Comparison of ENCODE assay signal across 8 cellular contexts in genomic region chr12:2959194-2959507, GRCh38. TPM values are rescaled to one million over a fixed set of nuclear protein-coding genes. Genes with fewer than 3 reads are reported as not detected.
DNase-seq lines count a peak whose midpoint lies in the region; ATAC-seq and TF ChIP-seq lines count a peak whose summit lies in the region.

Gene TEAD4 (plus strand): TSS chr12:2959397.

- H3K4me1 ChIP-seq in HEK293 (ENCODE audit: control insufficient read depth, insufficient read depth, low read length) = peaks cover 7% of the 10 kb centered on the region; the same call in 1 of the 2 replicates
- peaks cover 16% of the 10 kb centered on the region for H3K4me1 ChIP-seq in RWPE2 (ENCODE audit: insufficient read depth, poor library complexity, severe bottlenecking)
- H3K4me1 ChIP-seq in lower lobe of right lung = peaks cover 24% of the 10 kb centered on the region
- H3K4me1 ChIP-seq in tibial nerve = peaks cover 0 to 40% (median 7%) of the 10 kb centered on the region in 4 donors

- H3K4me3 ChIP-seq in HEK293 (ENCODE audit: low read depth, low read length) = peak within 1 kb of the TSS; percentile 58
- peak within 1 kb of the TSS; percentile 73 for H3K4me3 ChIP-seq in RWPE2 (ENCODE audit: severe bottlenecking)
- peak within 1 kb of the TSS; percentile 28 to 74 (median 55) for H3K4me3 ChIP-seq in dorsolateral prefrontal cortex
- H3K4me3 ChIP-seq in lower lobe of right lung = peak within 1 kb of the TSS; percentile 57
- H3K4me3 ChIP-seq in tibial nerve = peak within 1 kb of the TSS; percentile 48 to 70 (median 60)

- H3K27me3 Mint-ChIP-seq in CD4-positive, alpha-beta T cell = peaks cover 62% of the 10 kb centered on the region

- H3K27ac Mint-ChIP-seq in CD4-positive, alpha-beta T cell = no peak within 1 kb of the TSS

- DNase-seq in CD4-positive, alpha-beta T cell = no peak
- DNase-seq in RWPE2 (ENCODE audit: low spot score) (peak; percentile 93), dorsolateral prefrontal cortex (peak in 2 of 10 donors; percentile 17 to 29), lower lobe of right lung (peak; percentile 84), tibial nerve (ENCODE audit: low spot score in 2 of 2) (no peak), medulla oblongata (ENCODE audit: extremely low spot score) (no peak)
- DNase-seq in activated effector memory CD4-positive, alpha-beta T cell treated with anti-CD3 and anti-CD28 coated beads, Interleukin-2, amount 50 U/mL, for 16 hours = no peak

- no peaks in the 10 kb centered on the region for H3K9me3 Mint-ChIP-seq in CD4-positive, alpha-beta T cell

- peaks cover 16% of the 10 kb centered on the region for H3K4me1 Mint-ChIP-seq in CD4-positive, alpha-beta T cell (ENCODE audit: low read depth)

- H3K36me3 ChIP-seq in HEK293 (ENCODE audit: control insufficient read depth in 2 of 2, insufficient read depth in 1 of 2, low read length in 2 of 2) = no peaks in the 10 kb centered on the region
- 0 out of 2 replicates have a peak, but pooled peaks cover 5% of the 10 kb centered on the region for H3K36me3 ChIP-seq in RWPE2 (ENCODE audit: low read depth)
- no peaks in the 10 kb centered on the region for H3K36me3 ChIP-seq in lower lobe of right lung
- H3K36me3 ChIP-seq in tibial nerve = no peaks in the 10 kb centered on the region

- H3K9me3 ChIP-seq in CD4-positive, alpha-beta T cell (ENCODE audit: control insufficient read depth, low read length) = no peaks in the 10 kb centered on the region
- H3K9me3 ChIP-seq in HEK293 (ENCODE audit: control insufficient read depth, insufficient read depth, low read depth, low read length) (no peaks in the 10 kb centered on the region), RWPE2 (ENCODE audit: severe bottlenecking) (no peaks in the 10 kb centered on the region), lower lobe of right lung (no peaks in the 10 kb centered on the region), tibial nerve (no peaks in the 10 kb centered on the region)

- POLR2A ChIA-PET in CD4-positive, alpha-beta T cell (lab: Charles Lee) = no interaction called here
- POLR2A ChIA-PET in HEK293 (lab: Yijun Ruan, JAX) = interaction anchor here (0.8 to 1.2 kb wide), 5 partner anchors 9 to 81 kb away, joined by 3 to 4 read pairs (median 3); no protein-coding TSS in a partner anchor

- no peak for ATAC-seq in CD4-positive, alpha-beta T cell (ENCODE audit: poor library complexity)
- ATAC-seq in RWPE2 (ENCODE audit: low read depth) (peak; percentile 63), lower lobe of right lung (peak; percentile 82 to 86)

- TF ChIP-seq CTCF in CD4-positive, alpha-beta T cell (IDR thresholded peaks at IDR 0.05) = no peak
- no peak for TF ChIP-seq CTCF in HEK293 (tag by site-specific recombination; IDR thresholded peaks at IDR 0.05)
- TF ChIP-seq CTCF in RWPE2 (IDR thresholded peaks at IDR 0.05; ENCODE audit: poor library complexity, severe bottlenecking) = no peak
- TF ChIP-seq CTCF in dorsolateral prefrontal cortex (IDR thresholded peaks at IDR 0.05 in 54 of 56, conservative IDR thresholded peaks at IDR 0.05 in 2 of 56; ENCODE audit: low read depth in 1 of 56, partially characterized antibody in 56 of 56) = no peak
- TF ChIP-seq CTCF in lower lobe of right lung (IDR thresholded peaks at IDR 0.05) = no peak
- no peak for TF ChIP-seq CTCF in tibial nerve (IDR thresholded peaks at IDR 0.05)

- H3K4me3 Mint-ChIP-seq in CD4-positive, alpha-beta T cell = peak within 1 kb of the TSS; percentile 72

- no peak within 1 kb of the TSS for H3K27ac ChIP-seq in CD4-positive, alpha-beta T cell (ENCODE audit: low read depth, low read length)
- H3K27ac ChIP-seq in HEK293 (ENCODE audit: extremely low read depth, low read depth, low read length) (peak within 1 kb of the TSS; percentile 93), RWPE2 (ENCODE audit: poor library complexity, severe bottlenecking) (peak within 1 kb of the TSS; percentile 77), dorsolateral prefrontal cortex (peak within 1 kb of the TSS in 13 of 59 donors; percentile 3 to 65 (median 31)), lower lobe of right lung (peak within 1 kb of the TSS; percentile 84), tibial nerve (peak within 1 kb of the TSS; percentile 60 to 89 (median 76))

- intact Hi-C loops in CD4-positive, alpha-beta T cell (cut with DNase I, micrococcal nuclease) = no loop called here
- intact Hi-C loops in dorsolateral prefrontal cortex (cut with DNase I) = loop anchor here in 1 of 2 donors (10.0 kb wide), 1 partner anchor 534 kb away; no protein-coding TSS in a partner anchor
- intact Hi-C loops in lower lobe of right lung (cut with DNase I) = no loop called here

- peaks cover 57% of the 10 kb centered on the region for H3K27me3 ChIP-seq in CD4-positive, alpha-beta T cell (ENCODE audit: control insufficient read depth, insufficient read depth, low read length)
- H3K27me3 ChIP-seq in RWPE2 (ENCODE audit: insufficient read depth, poor library complexity, severe bottlenecking) (no peaks in the 10 kb centered on the region), dorsolateral prefrontal cortex (peaks cover 0 to 67% (median 25%) of the 10 kb centered on the region in 45 donors), lower lobe of right lung (ENCODE audit: low read depth) (peaks cover 3% of the 10 kb centered on the region), tibial nerve (peaks cover 0 to 3% of the 10 kb centered on the region in 2 donors)

- H3K36me3 Mint-ChIP-seq in CD4-positive, alpha-beta T cell (ENCODE audit: low read depth) = no peaks in the 10 kb centered on the region

- TF ChIP-seq POLR2A in tibial nerve (IDR thresholded peaks at IDR 0.05) = no peak

- TF ChIP-seq EP300 in tibial nerve (IDR thresholded peaks at IDR 0.05) = no peak

- CTCF ChIA-PET in CD4-positive, alpha-beta T cell (lab: Charles Lee) = no interaction called here
- CTCF ChIA-PET in HEK293 (lab: Yijun Ruan, JAX) = no interaction called here

- 0% methylated on average over 11 to 14 of the region's 50 CpGs for WGBS in tibial nerve, 2 donors

TF ChIP-seq in HEK293, 187 proteins besides CTCF, POLR2A, EP300 and RAD21:
- TF ChIP-seq INSM2 (tag by site-specific recombination; IDR thresholded peaks at IDR 0.05) = peak; percentile 75; the same call in 1 of the 2 replicates
- TF ChIP-seq ZEB2 (tag by site-specific recombination; IDR thresholded peaks at IDR 0.05) = no peak
- TF ChIP-seq KLF10 (tag by site-specific recombination; IDR thresholded peaks at IDR 0.05) = peak; percentile 59; the same call in 1 of the 2 replicates
- TF ChIP-seq IKZF3 (tag by site-specific recombination; IDR thresholded peaks at IDR 0.05) = peak; percentile 55; the same call in 1 of the 2 replicates
- no peak for TF ChIP-seq MEIS1 (CRISPR knock-in tag; IDR thresholded peaks at IDR 0.05; ENCODE audit: borderline replicate concordance)
- TF ChIP-seq AEBP2 (tag by site-specific recombination; IDR thresholded peaks at IDR 0.05; ENCODE audit: borderline replicate concordance) = no peak

RNA-seq across cellular contexts. Expression of gene TEAD4, which starts in this region (rescaled TPM):
- total RNA-seq in CD4-positive, alpha-beta T cell = not detected
- total RNA-seq in dorsolateral prefrontal cortex = 10 to 100 TPM in 5 of 120 experiments, 1 to 10 TPM in 115; 1.3 to 14.5 (median 3.9) TPM
- total RNA-seq in lower lobe of right lung = 27.3 TPM
- total RNA-seq in tibial nerve = 10 to 100 TPM; 17.2 to 34.2 (median 23.5) TPM

Comparison
In these comparisons a context has a peak if more than half of its experiments do, and no peak if none do; other contexts are left out.
1. DNase-seq: peak in RWPE2 (single experiment) and lower lobe of right lung (single experiment); none in CD4-positive, alpha-beta T cell (0 of 10), tibial nerve (0 of 2), activated effector memory CD4-positive, alpha-beta T cell treated with anti-CD3 and anti-CD28 coated beads, Interleukin-2, amount 50 U/mL, for 16 hours (single experiment) and medulla oblongata (single experiment).
2. Peak in every context shown above with its lines, with median percentiles within 50 percentile points of each other: H3K4me3 ChIP-seq.